Comparison of ENCODE assay signal across 18 cellular contexts in genomic region chr20:50772418-50773185, GRCh38. TPM values are rescaled to one million over a fixed set of nuclear protein-coding genes. Genes with fewer than 3 reads are reported as not detected.
DNase-seq lines count a peak whose midpoint lies in the region; ATAC-seq and TF ChIP-seq lines count a peak whose summit lies in the region.
"Had no signal": no experiment of that assay in that cellular context is flagged by ENCODE, and none has a peak within 500 bp of the region (broad histone marks: within the 10 kb centered on the region; RNA-seq: fewer than 3 reads in every experiment).

No MANE protein-coding gene starts in this region.

- no peak overlapping the region for H2AFZ ChIP-seq in OCI-LY7 (ENCODE audit: low read length)

- no peaks in the 10 kb centered on the region for H4K20me1 ChIP-seq in OCI-LY7 (ENCODE audit: insufficient read depth, low read length)

- H3K36me3 Mint-ChIP-seq in endodermal cell (ENCODE audit: low read depth), result no peaks in the 10 kb centered on the region
- H3K36me3 Mint-ChIP-seq: CD14-positive monocyte had no signal

- H3K27me3 ChIP-seq in A673 (replicated peaks; ENCODE audit: insufficient read depth, low read depth, low read length, poor library complexity) (no peaks in the 10 kb centered on the region), endodermal cell (ENCODE audit: control insufficient read depth, insufficient read depth, low read length, poor library complexity, severe bottlenecking) (no peaks in the 10 kb centered on the region), prostate gland (replicated peaks; ENCODE audit: insufficient read depth) (no peaks in the 10 kb centered on the region)

- no peaks in the 10 kb centered on the region for H3K9me2 ChIP-seq in OCI-LY7 (ENCODE audit: insufficient read depth, low read length)

- H3K4me1 Mint-ChIP-seq in endodermal cell, result peaks cover 9% of the 10 kb centered on the region

- H3K4me2 ChIP-seq in OCI-LY7 (ENCODE audit: low read length), result no peak overlapping the region

- H3K27ac ChIP-seq in A673 (ENCODE audit: low read depth, low read length, poor library complexity, severe bottlenecking) (peak overlapping the region; percentile 60), SK-N-MC (peak overlapping the region; percentile 75), endodermal cell (ENCODE audit: low read depth, low read length) (no peak overlapping the region), prostate gland (no peak overlapping the region), OCI-LY7 (ENCODE audit: low read depth, low read length, poor library complexity, severe bottlenecking) (no peak overlapping the region)

- no peaks in the 10 kb centered on the region for H3K36me3 ChIP-seq in A673 (ENCODE audit: insufficient read depth, low read length, poor library complexity, severe bottlenecking)
- H3K36me3 ChIP-seq in SK-N-MC (ENCODE audit: insufficient read depth, low read length), result no peaks in the 10 kb centered on the region
- no peaks in the 10 kb centered on the region for H3K36me3 ChIP-seq in endodermal cell (ENCODE audit: control insufficient read depth, insufficient read depth, low read length)
- no peaks in the 10 kb centered on the region for H3K36me3 ChIP-seq in prostate gland
- no peaks in the 10 kb centered on the region for H3K36me3 ChIP-seq in OCI-LY7 (ENCODE audit: insufficient read depth, low read length)

- H3K9me3 ChIP-seq in A673 (ENCODE audit: low read depth, low read length, poor library complexity, severe bottlenecking) (no peaks in the 10 kb centered on the region), SK-N-MC (ENCODE audit: low read depth, low read length) (no peaks in the 10 kb centered on the region), endodermal cell (ENCODE audit: control insufficient read depth, low read length) (no peaks in the 10 kb centered on the region), prostate gland (no peaks in the 10 kb centered on the region), OCI-LY7 (ENCODE audit: low read length) (no peaks in the 10 kb centered on the region)

- no peak overlapping the region for H3K9ac ChIP-seq in SK-N-MC (ENCODE audit: insufficient read length)
- no peak overlapping the region for H3K9ac ChIP-seq in endodermal cell (ENCODE audit: extremely low read depth, low read length, poor library complexity, severe bottlenecking)

- no peaks in the 10 kb centered on the region for H3K79me2 ChIP-seq in OCI-LY7 (ENCODE audit: insufficient read depth, low read depth, low read length)

- ATAC-seq in Right ventricle myocardium inferior, result no peak

- BruUV-seq in A673 (replicated peaks; lab: Mats Ljungman, UMichigan) (no TSS peak), OCI-LY7 (replicated peaks; lab: Mats Ljungman, UMichigan) (no TSS peak)

- intact Hi-C loops in A673 (cut with micrococcal nuclease; ENCODE audit: unreplicated experiment), result no loop called here
- intact Hi-C loops in Right ventricle myocardium inferior (cut with DNase I), result no loop called here
- intact Hi-C loops in prostate gland (cut with DNase I), result no loop called here
- intact Hi-C loops in OCI-LY7 (cut with micrococcal nuclease; ENCODE audit: unreplicated experiment), result no loop called here

- TF ChIP-seq CTCF in A673 (conservative IDR thresholded peaks at IDR 0.05; ENCODE audit: low read depth, low read length), result no peak
- no peak for TF ChIP-seq CTCF in endodermal cell (conservative IDR thresholded peaks at IDR 0.05)
- no peak for TF ChIP-seq CTCF in prostate gland (IDR thresholded peaks at IDR 0.05)
- TF ChIP-seq CTCF in OCI-LY7 (conservative IDR thresholded peaks at IDR 0.05; ENCODE audit: low read length), result no peak

- H3K9me3 Mint-ChIP-seq in endodermal cell, result no peaks in the 10 kb centered on the region
- H3K9me3 Mint-ChIP-seq: CD14-positive monocyte had no signal

- TF ChIP-seq POLR2A in prostate gland (IDR thresholded peaks at IDR 0.05), result no peak

- POLR2A ChIA-PET in A673 (lab: Charles Lee; ENCODE audit: low non-redundant PET), result no interaction called here
- POLR2A ChIA-PET in OCI-LY7 (lab: Charles Lee), result interaction anchor here (1.0 to 1.6 kb wide), 3 partner anchors 10 to 36 kb away, joined by 3 to 5 read pairs (median 3); no protein-coding TSS in a partner anchor

- CTCF ChIA-PET in A673 (lab: Charles Lee), result no interaction called here
- CTCF ChIA-PET in OCI-LY7 (lab: Charles Lee; ENCODE audit: unreplicated experiment), result no interaction called here

- H3K4me3 Mint-ChIP-seq in endodermal cell, result no peak overlapping the region
- H3K4me3 Mint-ChIP-seq: CD14-positive monocyte had no signal

- 79 to 87% methylated on average over 4 to 5 of the region's 5 CpGs for WGBS in endodermal cell (ENCODE audit: insufficient coverage in 1 of 2, insufficient read length in 1 of 2), 2 experiments
- 85% methylated on average over 5 of the region's 5 CpGs for WGBS in prostate gland

- H3K4me3 ChIP-seq in A673 (ENCODE audit: low read depth, low read length, poor library complexity, severe bottlenecking) (no peak overlapping the region), SK-N-MC (no peak overlapping the region), endodermal cell (ENCODE audit: low read length) (no peak overlapping the region), prostate gland (no peak overlapping the region), OCI-LY7 (ENCODE audit: low read depth, low read length, poor library complexity, severe bottlenecking) (no peak overlapping the region)

- H3K4me1 ChIP-seq in A673 (ENCODE audit: insufficient read depth, low read length, poor library complexity, severe bottlenecking), result peaks cover 41% of the 10 kb centered on the region
- H3K4me1 ChIP-seq in endodermal cell (ENCODE audit: control insufficient read depth, insufficient read depth, low read length), result peaks cover 3% of the 10 kb centered on the region
- H3K4me1 ChIP-seq in prostate gland (replicated peaks), result no peaks in the 10 kb centered on the region
- no peaks in the 10 kb centered on the region for H3K4me1 ChIP-seq in OCI-LY7 (ENCODE audit: insufficient read depth, low read length, poor library complexity, severe bottlenecking)

- no peaks in the 10 kb centered on the region for H3K27me3 Mint-ChIP-seq in endodermal cell (ENCODE audit: insufficient read depth)

- DNase-seq in A673 (ENCODE audit: low spot score) (no peak), SK-N-MC (ENCODE audit: low read depth, low spot score) (no peak), endodermal cell (peak; percentile 20), Right ventricle myocardium inferior (ENCODE audit: missing footprints) (no peak), SW 1271 (lab: John Stamatoyannopoulos, UW) (no peak), prostate gland (ENCODE audit: low spot score) (no peak), OCI-LY7 (ENCODE audit: low spot score) (no peak)
- peak; percentile 14 for DNase-seq in stimulated activated CD8-positive, alpha-beta memory T cell treated with anti-CD3 and anti-CD28 coated beads, Interleukin-4, amount 100 ng/mL, for 48 hours
- DNase-seq: COR-L47, DMS153, H7, NCI-H1417, NCI-H1930, NCI-H2171, NCI-H446 treated with DMSO at 0.1 percent for 48 hours, NCI-H774, RPMI8226 had no signal

- H3K27ac Mint-ChIP-seq in endodermal cell, result no peak overlapping the region

RNA-seq across cellular contexts. Expression of gene BCAS4, which starts 22.3 kb away (rescaled TPM):
- total RNA-seq in A673 (2021) (28.4 and 35.2 TPM in 2 replicates), endodermal cell (10 to 100 TPM in 1 of 2 donors, 1 to 10 TPM in 1; 9.5 to 25.2 TPM), Right ventricle myocardium inferior (1.8 TPM), prostate gland (10 to 100 TPM in 1 of 2 donors, 1 to 10 TPM in 1; 2.9 to 11.4 TPM), OCI-LY7 (2022) (166 and 173 TPM in 2 replicates)
- polyA plus RNA-seq in endodermal cell (2013, experiment 1 of 2), result 10.0 TPM
- 10.5 TPM for polyA plus RNA-seq in endodermal cell (2013, experiment 2 of 2)
- total RNA-seq in OCI-LY7 (2014; rRNA removed; shearing (Covaris generic)), result 128 and 181 TPM in 2 replicates

RNA-seq across cellular contexts. Expression of gene PARD6B, which starts 41.2 kb away (rescaled TPM):
- total RNA-seq in A673 (2021), result 24.7 and 28.1 TPM in 2 replicates
- 10 to 100 TPM; 29.0 to 36.7 TPM for total RNA-seq in endodermal cell
- 5.8 TPM for polyA plus RNA-seq in endodermal cell (2013, experiment 1 of 2)
- 7.0 TPM for polyA plus RNA-seq in endodermal cell (2013, experiment 2 of 2)
- total RNA-seq in Right ventricle myocardium inferior, result 5.6 TPM
- 10 to 100 TPM in 1 of 2 donors, 1 to 10 TPM in 1; 8.3 to 14.4 TPM for total RNA-seq in prostate gland
- 4.4 and 5.8 TPM in 2 replicates for total RNA-seq in OCI-LY7 (2014; rRNA removed; shearing (Covaris generic))
- total RNA-seq in OCI-LY7 (2022), result 5.1 and 6.1 TPM in 2 replicates

Comparison
In these comparisons a context has a peak if more than half of its experiments do, and no peak if none do; other contexts are left out.
1. DNase-seq: peak in endodermal cell (single experiment) and stimulated activated CD8-positive, alpha-beta memory T cell treated with anti-CD3 and anti-CD28 coated beads, Interleukin-4, amount 100 ng/mL, for 48 hours (single experiment); none in A673 (single experiment), SK-N-MC (single experiment), Right ventricle myocardium inferior (single experiment), SW 1271 (0 of 2), prostate gland (single experiment) and OCI-LY7 (single experiment).
2. H3K27ac ChIP-seq: peak in A673 (single experiment) and SK-N-MC (single experiment); none in endodermal cell (single experiment), prostate gland (0 of 2) and OCI-LY7 (single experiment).